Comparison of ENCODE assay signal across 9 cellular contexts in the genomic region with DNA sequence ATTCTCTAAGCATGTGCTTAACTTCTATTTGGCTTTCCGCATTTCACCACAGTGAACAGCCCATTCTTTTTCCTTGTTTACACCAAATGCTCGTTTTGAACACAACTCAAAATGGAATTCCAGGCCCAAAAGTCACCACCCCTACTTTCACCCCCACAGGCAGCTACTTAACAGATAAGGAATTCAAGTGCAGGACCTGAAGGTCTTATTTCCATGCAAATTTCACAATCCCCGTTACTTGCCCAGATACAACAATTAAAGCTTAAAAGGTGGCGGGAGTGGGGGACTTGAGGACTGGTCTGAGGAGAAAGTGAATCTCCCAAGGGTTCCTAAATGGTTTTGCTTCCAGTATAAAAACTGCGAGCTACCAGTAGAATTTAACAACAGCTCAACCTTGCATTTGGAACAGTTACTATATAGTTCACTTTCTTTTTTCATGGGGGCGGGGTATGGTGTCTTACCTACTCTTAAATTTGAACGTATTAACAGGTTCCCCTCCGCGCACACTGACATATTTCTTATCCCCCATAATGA. TPM values are rescaled to one million over a fixed set of nuclear protein-coding genes. Genes with fewer than 3 reads are reported as not detected.
DNase-seq lines count a peak whose midpoint lies in the region; ATAC-seq and TF ChIP-seq lines count a peak whose summit lies in the region.
"Had no signal": no experiment of that assay in that cellular context is flagged by ENCODE, and none has a peak within 500 bp of the region (broad histone marks: within the 10 kb centered on the region; RNA-seq: fewer than 3 reads in every experiment).

No MANE protein-coding gene starts in this region.

- H3K9ac ChIP-seq in subcutaneous abdominal adipose tissue (ENCODE audit: low read length in 5 of 5) = peak overlapping the region in 2 of 5 donors; percentile 62 to 63

- H3K4me3 ChIP-seq in ascending aorta (peak overlapping the region; percentile 88 to 93), subcutaneous abdominal adipose tissue (ENCODE audit: low read depth in 1 of 5, low read length in 5 of 5) (peak overlapping the region; percentile 59 to 79 (median 74))

- peak overlapping the region; percentile 89 for H3K4me3 Mint-ChIP-seq in T-helper 2 cell treated with Interferon-gamma antibody and Interleukin-4, amounts not matched to agents 5 μg/mL and 100 μg/mL, for 36 hours
- peak overlapping the region; percentile 70 to 85 (median 78) for H3K4me3 Mint-ChIP-seq in immature natural killer cell

- DNase-seq in T-helper 2 cell treated with Interferon-gamma antibody and Interleukin-4, amounts not matched to agents 5 μg/mL and 100 μg/mL, for 36 hours (ENCODE audit: low spot score) = no peak
- DNase-seq in T-helper 2 cell = no peak
- no peak for DNase-seq in ascending aorta (ENCODE audit: low spot score in 2 of 2)
- no peak for DNase-seq in immature natural killer cell
- no peak for DNase-seq in NCI-H1092 treated with DMSO at 0.1 percent for 48 hours (lab: John Stamatoyannopoulos, UW)

- H3K27me3 ChIP-seq in ascending aorta (no peaks in the 10 kb centered on the region), subcutaneous abdominal adipose tissue (ENCODE audit: control insufficient read depth in 5 of 5, insufficient read depth in 4 of 5, low read length in 5 of 5) (peaks cover 0 to 3% (median 0%) of the 10 kb centered on the region in 5 donors)

- H3K4me1 Mint-ChIP-seq in T-helper 2 cell treated with Interferon-gamma antibody and Interleukin-4, amounts not matched to agents 5 μg/mL and 100 μg/mL, for 36 hours (ENCODE audit: low read depth) = peaks cover 36% of the 10 kb centered on the region
- peaks cover 17 to 20% of the 10 kb centered on the region in 2 donors for H3K4me1 Mint-ChIP-seq in immature natural killer cell

- intact Hi-C loops in ascending aorta (cut with DNase I) = loop anchor here (1.0 kb wide), 1 partner anchor 312 kb away; no protein-coding TSS in a partner anchor

- H3K27ac ChIP-seq in ascending aorta (peak overlapping the region; percentile 71 to 77), subcutaneous abdominal adipose tissue (ENCODE audit: low read depth, low read length) (no peak overlapping the region)

- no peaks in the 10 kb centered on the region for H3K36me3 ChIP-seq in ascending aorta
- H3K36me3 ChIP-seq in subcutaneous abdominal adipose tissue (ENCODE audit: control insufficient read depth in 5 of 5, insufficient read depth in 5 of 5, low read length in 5 of 5) = no peaks in the 10 kb centered on the region

- H3K9me3 ChIP-seq in ascending aorta (no peaks in the 10 kb centered on the region), subcutaneous abdominal adipose tissue (ENCODE audit: control insufficient read depth in 5 of 5, low read length in 5 of 5) (peaks cover 0 to 7% (median 5%) of the 10 kb centered on the region in 5 donors)

- H3K27ac Mint-ChIP-seq in T-helper 2 cell treated with Interferon-gamma antibody and Interleukin-4, amounts not matched to agents 5 μg/mL and 100 μg/mL, for 36 hours = peak overlapping the region; percentile 82
- H3K27ac Mint-ChIP-seq in immature natural killer cell = peak overlapping the region in 2 of 6 donors; percentile 65 to 71

- ATAC-seq in GM19328 (IDR thresholded peaks at IDR 0.05; ENCODE audit: unreplicated experiment) (no peak), HG02678 (IDR thresholded peaks at IDR 0.05; ENCODE audit: unreplicated experiment) (no peak)

- no peaks in the 10 kb centered on the region for H3K4me1 ChIP-seq in ascending aorta
- peaks cover 0 to 17% (median 15%) of the 10 kb centered on the region in 5 donors for H3K4me1 ChIP-seq in subcutaneous abdominal adipose tissue (ENCODE audit: control insufficient read depth in 5 of 5, insufficient read depth in 5 of 5, low read length in 5 of 5)

- TF ChIP-seq CTCF in ascending aorta (IDR thresholded peaks at IDR 0.05) = no peak

- H3K36me3 Mint-ChIP-seq in T-helper 2 cell treated with Interferon-gamma antibody and Interleukin-4, amounts not matched to agents 5 μg/mL and 100 μg/mL, for 36 hours (ENCODE audit: low read depth) = peaks cover 5% of the 10 kb centered on the region
- no peaks in the 10 kb centered on the region for H3K36me3 Mint-ChIP-seq in immature natural killer cell

- peaks cover 7% of the 10 kb centered on the region for H3K9me3 Mint-ChIP-seq in T-helper 2 cell treated with Interferon-gamma antibody and Interleukin-4, amounts not matched to agents 5 μg/mL and 100 μg/mL, for 36 hours
- H3K9me3 Mint-ChIP-seq in immature natural killer cell = peaks cover 0 to 4% (median under 1%) of the 10 kb centered on the region in 6 donors

- peaks cover 21% of the 10 kb centered on the region for H3K27me3 Mint-ChIP-seq in T-helper 2 cell treated with Interferon-gamma antibody and Interleukin-4, amounts not matched to agents 5 μg/mL and 100 μg/mL, for 36 hours (ENCODE audit: low read depth)
- peaks cover 5 to 26% (median 11%) of the 10 kb centered on the region in 3 donors for H3K27me3 Mint-ChIP-seq in immature natural killer cell (ENCODE audit: low read depth in 3 of 3)

RNA-seq across cellular contexts. Expression of a gene that starts 3.7 kb away (rescaled TPM):
- 5.7 TPM for total RNA-seq in ascending aorta
- polyA plus RNA-seq in immature natural killer cell = 1 to 10 TPM in 2 of 3 donors, under 1 TPM in 1; 0.35 to 1.9 (median 1.4) TPM
- total RNA-seq: RPMI7951 had no signal
